In genomic region chr9:68739631-68740174, GRCh38 we compare ENCODE assay signal across 1 cellular context.
TF ChIP-seq lines count a peak whose summit lies in the region.

No MANE protein-coding gene starts in this region.

TF ChIP-seq in K562, 482 proteins besides CTCF, POLR2A, EP300 and RAD21:
- TF ChIP-seq, protein P1, sequence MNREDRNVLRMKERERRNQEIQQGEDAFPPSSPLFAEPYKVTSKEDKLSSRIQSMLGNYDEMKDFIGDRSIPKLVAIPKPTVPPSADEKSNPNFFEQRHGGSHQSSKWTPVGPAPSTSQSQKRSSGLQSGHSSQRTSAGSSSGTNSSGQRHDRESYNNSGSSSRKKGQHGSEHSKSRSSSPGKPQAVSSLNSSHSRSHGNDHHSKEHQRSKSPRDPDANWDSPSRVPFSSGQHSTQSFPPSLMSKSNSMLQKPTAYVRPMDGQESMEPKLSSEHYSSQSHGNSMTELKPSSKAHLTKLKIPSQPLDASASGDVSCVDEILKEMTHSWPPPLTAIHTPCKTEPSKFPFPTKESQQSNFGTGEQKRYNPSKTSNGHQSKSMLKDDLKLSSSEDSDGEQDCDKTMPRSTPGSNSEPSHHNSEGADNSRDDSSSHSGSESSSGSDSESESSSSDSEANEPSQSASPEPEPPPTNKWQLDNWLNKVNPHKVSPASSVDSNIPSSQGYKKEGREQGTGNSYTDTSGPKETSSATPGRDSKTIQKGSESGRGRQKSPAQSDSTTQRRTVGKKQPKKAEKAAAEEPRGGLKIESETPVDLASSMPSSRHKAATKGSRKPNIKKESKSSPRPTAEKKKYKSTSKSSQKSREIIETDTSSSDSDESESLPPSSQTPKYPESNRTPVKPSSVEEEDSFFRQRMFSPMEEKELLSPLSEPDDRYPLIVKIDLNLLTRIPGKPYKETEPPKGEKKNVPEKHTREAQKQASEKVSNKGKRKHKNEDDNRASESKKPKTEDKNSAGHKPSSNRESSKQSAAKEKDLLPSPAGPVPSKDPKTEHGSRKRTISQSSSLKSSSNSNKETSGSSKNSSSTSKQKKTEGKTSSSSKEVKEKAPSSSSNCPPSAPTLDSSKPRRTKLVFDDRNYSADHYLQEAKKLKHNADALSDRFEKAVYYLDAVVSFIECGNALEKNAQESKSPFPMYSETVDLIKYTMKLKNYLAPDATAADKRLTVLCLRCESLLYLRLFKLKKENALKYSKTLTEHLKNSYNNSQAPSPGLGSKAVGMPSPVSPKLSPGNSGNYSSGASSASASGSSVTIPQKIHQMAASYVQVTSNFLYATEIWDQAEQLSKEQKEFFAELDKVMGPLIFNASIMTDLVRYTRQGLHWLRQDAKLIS (CRISPR knock-in tag; IDR thresholded peaks at IDR 0.05): no peak
- TF ChIP-seq CEBPB (tag; IDR thresholded peaks at IDR 0.05) (peak; percentile 40; the same call in 1 of the 2 replicates), AFF1 (IDR thresholded peaks at IDR 0.05; ENCODE audit: low read depth in 1 of 2, partially characterized antibody in 2 of 2) (no peak), ZNF263 (CRISPR knock-in tag; IDR thresholded peaks at IDR 0.05; ENCODE audit: borderline replicate concordance) (no peak)
